30 cellular contexts compared by ENCODE assay signal in genomic region chr11:26399336-26399735, GRCh38.
"Had no signal": no experiment of that assay in that cellular context is flagged by ENCODE, and none has a peak within 500 bp of the region (broad histone marks: within the 10 kb centered on the region; RNA-seq: fewer than 3 reads in every experiment).

No MANE protein-coding gene starts in this region.

- H3K9me3 ChIP-seq: ascending aorta had no signal

- H3K27me3 ChIP-seq: ascending aorta, cardiac muscle cell had no signal

- H3K36me3 ChIP-seq: ascending aorta, cardiac muscle cell, WERI-Rb-1 had no signal

- DNase-seq: activated CD4-positive, alpha-beta T cell treated with anti-CD3 and anti-CD28 coated beads for 1 hour; activated CD4-positive, alpha-beta T cell treated with anti-CD3 and anti-CD28 coated beads for 48 hours; activated CD4-positive, CD25-positive, alpha-beta regulatory T cell; activated CD8-positive, alpha-beta T cell treated with anti-CD3 and anti-CD28 coated beads for 36 hours; activated effector memory CD4-positive, alpha-beta T cell treated with anti-CD3 and anti-CD28 coated beads, Interleukin-2, amount 50 U/mL, for 16 hours; activated naive CD4-positive, alpha-beta T cell; activated naive CD4-positive, alpha-beta T cell treated with anti-CD3 and anti-CD28 coated beads, Interleukin-2, amount 50 U/mL, for 16 hours; activated naive CD8-positive, alpha-beta T cell treated with anti-CD3 and anti-CD28 coated beads for 36 hours; activated T-cell treated with anti-CD3 and anti-CD28 coated beads, Interleukin-2, amount 50 U/mL, for 1 hour; activated T-cell treated with anti-CD3 and anti-CD28 coated beads, Interleukin-2, amount 50 U/mL, for 72 hours; amygdala; Karpas-422; KBM-7; NCI-H1105; NCI-H1417 treated with DMSO at 0.1 percent for 48 hours; NCI-H187 treated with DMSO at 0.1 percent for 48 hours; NCI-H2081; NCI-H345; NCI-H524 treated with DMSO at 0.1 percent for 48 hours; NCI-H748 treated with DMSO at 0.1 percent for 48 hours; NK-92 treated with Interleukin-12 subunit alpha and Interleukin-12 subunit beta, amount 100 ng/mL, for 24 hours; PC-3; SIG-M5; T1000; WERI-Rb-1 had no signal

- ATAC-seq: activated CD8-positive, alpha-beta T cell treated with anti-CD3 and anti-CD28 coated beads for 36 hours; activated T-cell treated with anti-CD3 and anti-CD28 coated beads, Interleukin-2, amount 50 U/mL, for 72 hours; activated T-helper 17 cell treated with anti-CD3 and anti-CD28 coated beads, Interleukin-2, amount 50 U/mL, for 72 hours; PC-3; Right ventricle myocardium inferior had no signal

- H3K4me3 ChIP-seq: ascending aorta, cardiac muscle cell had no signal

- H3K4me1 ChIP-seq: ascending aorta had no signal

- H3K27ac ChIP-seq: ascending aorta, cardiac muscle cell, RWPE1, WERI-Rb-1 had no signal
